1 cellular context compared by ENCODE assay signal in the genomic region with DNA sequence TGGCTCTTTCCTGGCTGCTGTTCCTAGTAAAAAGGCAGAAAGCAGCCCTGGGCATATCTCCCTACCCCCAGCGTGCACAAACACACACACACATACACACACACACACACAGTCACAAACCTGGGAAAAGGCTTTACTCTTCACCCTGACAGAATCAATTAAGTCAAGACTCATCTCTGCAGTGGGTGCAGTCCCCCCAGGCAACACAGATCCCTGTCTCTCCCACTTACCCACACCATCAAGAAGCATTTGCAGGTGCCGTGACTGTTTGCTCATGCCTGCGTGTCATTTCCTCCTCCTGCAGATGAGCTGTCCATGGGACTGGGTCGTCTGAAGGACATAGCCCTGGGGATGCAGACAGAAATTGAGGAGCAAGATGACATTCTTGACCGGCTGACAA.
TF ChIP-seq lines count a peak whose summit lies in the region.

No MANE protein-coding gene starts in this region.

TF ChIP-seq in endothelial cell of umbilical vein, 7 proteins besides CTCF, POLR2A, EP300 and RAD21:
- TF ChIP-seq FOS (IDR thresholded peaks at IDR 0.05; ENCODE audit: borderline replicate concordance, insufficient read depth, low read length): peak; percentile 16
- no peak for TF ChIP-seq JUN (IDR thresholded peaks at IDR 0.05; ENCODE audit: borderline replicate concordance, insufficient read depth, insufficient read length, low read depth)
